In the genomic region with DNA sequence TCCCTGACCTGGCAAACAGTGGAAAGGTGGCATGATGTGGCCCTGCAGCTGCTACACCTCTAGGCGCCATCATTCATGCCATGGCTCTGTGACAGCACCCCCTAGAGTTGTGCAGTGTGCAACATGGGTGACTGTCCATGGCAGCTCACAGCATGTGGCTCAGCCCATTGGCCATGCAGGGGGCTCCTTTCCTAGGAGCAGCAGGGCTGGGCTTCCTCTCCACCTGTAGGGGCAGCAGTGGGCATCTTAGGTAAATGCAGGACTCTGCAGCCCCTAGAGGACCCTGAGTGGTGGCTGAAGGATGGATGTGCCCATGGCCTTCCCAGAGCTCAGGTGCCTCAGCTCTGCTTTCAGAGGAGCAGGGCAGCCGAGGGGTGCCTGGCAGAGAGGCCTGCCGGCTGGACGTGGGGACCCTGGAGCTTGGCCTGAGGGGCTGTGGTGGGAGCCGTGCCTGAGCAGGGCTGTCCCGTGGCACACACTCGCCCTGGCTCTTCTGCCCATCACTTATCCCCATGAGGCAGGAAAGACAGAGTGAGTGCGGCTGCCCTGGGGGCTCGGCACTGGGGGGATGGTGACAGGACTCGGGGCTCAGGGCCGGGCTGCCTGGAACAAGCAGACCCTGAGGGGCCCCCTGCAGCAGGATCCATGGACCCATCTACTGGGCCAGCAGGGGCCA, we compare ENCODE assay signal across 10 cellular contexts. TPM values are rescaled to one million over a fixed set of nuclear protein-coding genes. Genes with fewer than 3 reads are reported as not detected.
DNase-seq lines count a peak whose midpoint lies in the region; TF ChIP-seq lines count a peak whose summit lies in the region.
"Had no signal": no experiment of that assay in that cellular context is flagged by ENCODE, and none has a peak within 500 bp of the region (broad histone marks: within the 10 kb centered on the region; RNA-seq: fewer than 3 reads in every experiment).

No MANE protein-coding gene starts in this region.

- no peaks in the 10 kb centered on the region for H3K36me3 Mint-ChIP-seq in chondrocyte (ENCODE audit: low read depth)
- H3K36me3 Mint-ChIP-seq in osteocyte (ENCODE audit: unreplicated experiment), result no peaks in the 10 kb centered on the region

- no peak overlapping the region for H3K4me3 ChIP-seq in NB4 (ENCODE audit: low read depth, low read length)
- H3K4me3 ChIP-seq: body of pancreas had no signal

- H3K4me1 Mint-ChIP-seq in chondrocyte (ENCODE audit: low read depth), result peaks cover 10% of the 10 kb centered on the region
- peaks cover 14% of the 10 kb centered on the region for H3K4me1 Mint-ChIP-seq in osteocyte (ENCODE audit: unreplicated experiment)

- DNase-seq in NB4 (ENCODE audit: low read depth), result peak; percentile 40
- DNase-seq in chondrocyte (ENCODE audit: low spot score), result no peak
- DNase-seq in osteocyte (ENCODE audit: extremely low spot score, unreplicated experiment), result no peak
- DNase-seq in activated effector memory CD4-positive, alpha-beta T cell treated with anti-CD3 and anti-CD28 coated beads, Interleukin-2, amount 50 U/mL, for 16 hours, result no peak
- no peak for DNase-seq in globus pallidus (ENCODE audit: low spot score)
- DNase-seq in UCSD-AML1 (lab: John Stamatoyannopoulos, UW; ENCODE audit: unreplicated experiment), result no peak
- DNase-seq: body of pancreas, midbrain had no signal

- no peak for TF ChIP-seq POLR2A in NB4 (IDR thresholded peaks at IDR 0.05; ENCODE audit: extremely low read depth, insufficient read length)

- TF ChIP-seq CTCF in GM12872 (IDR thresholded peaks at IDR 0.05; ENCODE audit: insufficient read depth, low read depth, low read length), result peak; percentile 52
- TF ChIP-seq CTCF in NB4 (IDR thresholded peaks at IDR 0.05; ENCODE audit: low read depth, low read length), result peak; percentile 41
- TF ChIP-seq CTCF in chondrocyte (IDR thresholded peaks at IDR 0.05), result peak; percentile 70
- peak; percentile 38 for TF ChIP-seq CTCF in osteocyte (IDR thresholded peaks at IDR 0.05)

- H3K27me3 Mint-ChIP-seq in chondrocyte (ENCODE audit: low read depth) (peaks cover 3% of the 10 kb centered on the region), osteocyte (ENCODE audit: unreplicated experiment) (peaks cover 3% of the 10 kb centered on the region)

- H3K9me3 Mint-ChIP-seq in chondrocyte (ENCODE audit: low read depth) (no peaks in the 10 kb centered on the region), osteocyte (ENCODE audit: unreplicated experiment) (no peaks in the 10 kb centered on the region)
- H3K9me3 Mint-ChIP-seq: T-helper 1 cell treated with Interleukin-12 subunit alpha and Interleukin-12 subunit beta and Interleukin-4 antibody, amounts not matched to agents 30 μg/mL and 1 μg/mL, for 36 hours had no signal

- H3K4me3 Mint-ChIP-seq in chondrocyte (ENCODE audit: unreplicated experiment), result no peak overlapping the region
- H3K4me3 Mint-ChIP-seq in osteocyte (ENCODE audit: unreplicated experiment), result no peak overlapping the region
- H3K4me3 Mint-ChIP-seq: T-helper 1 cell treated with Interleukin-12 subunit alpha and Interleukin-12 subunit beta and Interleukin-4 antibody, amounts not matched to agents 30 μg/mL and 1 μg/mL, for 36 hours had no signal

- H3K27ac Mint-ChIP-seq in chondrocyte (ENCODE audit: unreplicated experiment) (no peak overlapping the region), osteocyte (ENCODE audit: unreplicated experiment) (no peak overlapping the region)
- H3K27ac Mint-ChIP-seq: T-helper 1 cell treated with Interleukin-12 subunit alpha and Interleukin-12 subunit beta and Interleukin-4 antibody, amounts not matched to agents 30 μg/mL and 1 μg/mL, for 36 hours had no signal

RNA-seq across cellular contexts. Expression of a gene that starts 7.4 kb away (rescaled TPM):
- total RNA-seq in chondrocyte, result 7.1 to 9.9 TPM (median 7.9 TPM) in 3 replicates
- 3.7 and 4.5 TPM in 2 replicates for total RNA-seq in osteocyte

RNA-seq across cellular contexts. Expression of a gene that starts 21.6 kb away (rescaled TPM):
- total RNA-seq in chondrocyte (47.0 to 54.9 TPM (median 47.4 TPM) in 3 replicates), osteocyte (50.1 and 52.3 TPM in 2 replicates)

RNA-seq across cellular contexts. Expression of a gene that starts 42.0 kb away (rescaled TPM):
- total RNA-seq in chondrocyte, result 117 to 152 TPM (median 121 TPM) in 3 replicates
- total RNA-seq in osteocyte, result 124 and 130 TPM in 2 replicates
